Comparison of ENCODE assay signal across 8 cellular contexts in genomic region chr6:87700729-87701675, GRCh38. TPM values are rescaled to one million over a fixed set of nuclear protein-coding genes. Genes with fewer than 3 reads are reported as not detected.
A peak's percentile ranks its signal among the peaks of the same experiment; 100 is the strongest.
DNase-seq lines count a peak whose midpoint lies in the region; ATAC-seq and TF ChIP-seq lines count a peak whose summit lies in the region.

No MANE protein-coding gene starts in this region.

- H3K27me3 Mint-ChIP-seq in CD8-positive, alpha-beta memory T cell: peaks cover 0 to 4% of the 10 kb centered on the region in 2 donors

- no peaks in the 10 kb centered on the region for H3K36me3 ChIP-seq in CD8-positive, alpha-beta memory T cell (ENCODE audit: insufficient read depth, low read length)
- H3K36me3 ChIP-seq in left lung: no peaks in the 10 kb centered on the region

- H3K27me3 ChIP-seq in CD8-positive, alpha-beta memory T cell (ENCODE audit: insufficient read depth, low read length, poor library complexity, severe bottlenecking): no peaks in the 10 kb centered on the region
- no peaks in the 10 kb centered on the region for H3K27me3 ChIP-seq in left lung

- H3K36me3 Mint-ChIP-seq in CD8-positive, alpha-beta memory T cell: peaks cover 0 to 23% (median 0%) of the 10 kb centered on the region in 3 donors

- POLR2A ChIA-PET in CD8-positive, alpha-beta memory T cell (lab: Charles Lee): interaction anchor here (0.7 to 2.4 kb wide), 8 partner anchors 10 to 112 kb away, joined by 3 to 21 read pairs (median 8); partner anchors contain the start of genes ORC3 and RARS2

- TF ChIP-seq CTCF in left lung (IDR thresholded peaks at IDR 0.05): no peak

- peak overlapping the region; percentile 91 for H3K27ac ChIP-seq in CD8-positive, alpha-beta memory T cell (ENCODE audit: low read depth, low read length)
- peak overlapping the region; percentile 99 for H3K27ac ChIP-seq in cingulate gyrus (ENCODE audit: low read depth, low read length)
- H3K27ac ChIP-seq in left lung: peak overlapping the region; percentile 98 to 100

- H3K4me3 Mint-ChIP-seq in CD8-positive, alpha-beta memory T cell: peak overlapping the region; percentile 93 to 99 (median 97)

- DNase-seq in CD8-positive, alpha-beta memory T cell: peak in 4 of 5 donors; percentile 3 to 62 (median 14)
- DNase-seq in NCI-H1092 (lab: John Stamatoyannopoulos, UW) (peak; percentile 4), UCSD-AML1 (lab: John Stamatoyannopoulos, UW; ENCODE audit: unreplicated experiment) (peak; percentile 47), left lung (peak; percentile 51 to 87)
- DNase-seq in stimulated activated CD8-positive, alpha-beta memory T cell treated with anti-CD3 and anti-CD28 coated beads, Interleukin-12 subunit alpha, Interleukin-12 subunit beta, amount 100 ng/mL, for 1 hour (ENCODE audit: low read depth): peak; percentile 23

- peak overlapping the region; percentile 82 for H3K4me3 ChIP-seq in CD8-positive, alpha-beta memory T cell (ENCODE audit: low read length)
- H3K4me3 ChIP-seq in left lung: peak overlapping the region; percentile 90 to 92

- H3K4me1 Mint-ChIP-seq in CD8-positive, alpha-beta memory T cell: peaks cover 48 to 61% (median 59%) of the 10 kb centered on the region in 3 donors

- intact Hi-C loops in left lung (cut with DNase I): no loop called here

- no peaks in the 10 kb centered on the region for H3K9me3 ChIP-seq in CD8-positive, alpha-beta memory T cell (ENCODE audit: low read length)
- H3K9me3 ChIP-seq in left lung: no peaks in the 10 kb centered on the region

- ATAC-seq in GM21529 (IDR thresholded peaks at IDR 0.05; ENCODE audit: unreplicated experiment) (peak; percentile 13), left lung (peak; percentile 22), GM19328 (IDR thresholded peaks at IDR 0.05; ENCODE audit: unreplicated experiment) (no peak)

- peak overlapping the region; percentile 88 to 98 (median 96) for H3K27ac Mint-ChIP-seq in CD8-positive, alpha-beta memory T cell

- peaks cover 15% of the 10 kb centered on the region for H3K4me1 ChIP-seq in CD8-positive, alpha-beta memory T cell (ENCODE audit: insufficient read depth, low read length)
- H3K4me1 ChIP-seq in left lung: peaks cover 17 to 43% of the 10 kb centered on the region in 2 donors

- CTCF ChIA-PET in CD8-positive, alpha-beta memory T cell (lab: Charles Lee): interaction anchor here (0.9 to 2.0 kb wide), 3 partner anchors 17 to 131 kb away, joined by 3 to 6 read pairs (median 4); no protein-coding TSS in a partner anchor

- H3K9me3 Mint-ChIP-seq in CD8-positive, alpha-beta memory T cell: no peaks in the 10 kb centered on the region

RNA-seq across cellular contexts. Expression of gene AKIRIN2, which starts 1.0 kb away (rescaled TPM):
- 10 to 100 TPM; 47.3 to 49.3 TPM for total RNA-seq in CD8-positive, alpha-beta memory T cell
- polyA plus RNA-seq in CD8-positive, alpha-beta memory T cell: 55.6 TPM
- total RNA-seq in left lung: 10 to 100 TPM; 43.6 to 57.8 TPM

Comparison
In these comparisons a context has a peak if more than half of its experiments do, and no peak if none do; other contexts are left out.
1. DNase-seq: peak in every context shown above with its lines; median percentile 69 in left lung; 47 in UCSD-AML1; 23 in stimulated activated CD8-positive, alpha-beta memory T cell treated with anti-CD3 and anti-CD28 coated beads, Interleukin-12 subunit alpha, Interleukin-12 subunit beta, amount 100 ng/mL, for 1 hour; 14 in CD8-positive, alpha-beta memory T cell; 4 in NCI-H1092.